ENCODE assay signal across 18 cellular contexts in genomic region chr3:139355937-139356336, GRCh38. TPM values are rescaled to one million over a fixed set of nuclear protein-coding genes. Genes with fewer than 3 reads are reported as not detected.
DNase-seq lines count a peak whose midpoint lies in the region; ATAC-seq lines count a peak whose summit lies in the region.
"Had no signal": no experiment of that assay in that cellular context is flagged by ENCODE, and none has a peak within 500 bp of the region (broad histone marks: within the 10 kb centered on the region; RNA-seq: fewer than 3 reads in every experiment).

No MANE protein-coding gene starts in this region.

- H3K4me1 Mint-ChIP-seq in activated naive CD8-positive, alpha-beta T cell treated with anti-CD3 and anti-CD28 coated beads, Interleukin-2, amount 10 ng/mL, durations not matched to agents 7 days and 5 days = peaks cover 20% of the 10 kb centered on the region
- H3K4me1 Mint-ChIP-seq in memory B cell = no peaks in the 10 kb centered on the region
- H3K4me1 Mint-ChIP-seq in stimulated activated naive CD8-positive, alpha-beta T cell treated with anti-CD3 and anti-CD28 coated beads, Interleukin-15, amount 100 ng/mL, for 72 hours = peaks cover 47% of the 10 kb centered on the region

- DNase-seq in NCI-H82 (lab: John Stamatoyannopoulos, UW) (peak; percentile 45), NCI-H82 treated with DMSO at 0.1 percent for 48 hours (lab: John Stamatoyannopoulos, UW; ENCODE audit: unreplicated experiment) (no peak), memory B cell (ENCODE audit: low spot score in 2 of 2) (no peak), kidney glomerular epithelial cell (lab: John Stamatoyannopoulos, UW) (no peak), NCI-H510A treated with DMSO at 0.1 percent for 48 hours (lab: John Stamatoyannopoulos, UW) (no peak), epidermal melanocyte (ENCODE audit: insufficient read length, low spot score) (no peak)
- no peak for DNase-seq in activated naive CD8-positive, alpha-beta T cell treated with anti-CD3 and anti-CD28 coated beads, Interleukin-2, amount 10 ng/mL, durations not matched to agents 7 days and 5 days
- peak in 1 of 2 donors; percentile 28 for DNase-seq in stimulated activated naive CD8-positive, alpha-beta T cell treated with anti-CD3 and anti-CD28 coated beads, Interleukin-15, amount 100 ng/mL, for 72 hours
- DNase-seq: 8988T; activated CD8-positive, alpha-beta memory T cell treated with anti-CD3 and anti-CD28 coated beads, Interleukin-2, amount 50 U/mL, for 4 hours; activated gamma-delta T cell; BE2C; foreskin keratinocyte; NCI-H1092 treated with DMSO at 0.1 percent for 48 hours; NCI-H774; Peyer's patch; stimulated activated CD4-positive, alpha-beta T cell treated with anti-CD3 and anti-CD28 coated beads, Interleukin-2, amount 100 ng/mL, for 48 hours; T1000 had no signal

- H3K9me3 Mint-ChIP-seq in activated naive CD8-positive, alpha-beta T cell treated with anti-CD3 and anti-CD28 coated beads, Interleukin-2, amount 10 ng/mL, durations not matched to agents 7 days and 5 days = no peaks in the 10 kb centered on the region
- no peaks in the 10 kb centered on the region for H3K9me3 Mint-ChIP-seq in memory B cell
- no peaks in the 10 kb centered on the region for H3K9me3 Mint-ChIP-seq in stimulated activated naive CD8-positive, alpha-beta T cell treated with anti-CD3 and anti-CD28 coated beads, Interleukin-15, amount 100 ng/mL, for 72 hours

- POLR2A ChIA-PET in activated naive CD8-positive, alpha-beta T cell treated with anti-CD3 and anti-CD28 coated beads, Interleukin-2, amount 10 ng/mL, durations not matched to agents 7 days and 5 days (lab: Charles Lee) = no interaction called here

- no peak overlapping the region for H3K4me3 Mint-ChIP-seq in activated naive CD8-positive, alpha-beta T cell treated with anti-CD3 and anti-CD28 coated beads, Interleukin-2, amount 10 ng/mL, durations not matched to agents 7 days and 5 days
- H3K4me3 Mint-ChIP-seq in memory B cell = no peak overlapping the region
- peak overlapping the region in 1 of 2 donors; percentile 35 for H3K4me3 Mint-ChIP-seq in stimulated activated naive CD8-positive, alpha-beta T cell treated with anti-CD3 and anti-CD28 coated beads, Interleukin-15, amount 100 ng/mL, for 72 hours

- H3K27me3 Mint-ChIP-seq in activated naive CD8-positive, alpha-beta T cell treated with anti-CD3 and anti-CD28 coated beads, Interleukin-2, amount 10 ng/mL, durations not matched to agents 7 days and 5 days = no peaks in the 10 kb centered on the region
- no peaks in the 10 kb centered on the region for H3K27me3 Mint-ChIP-seq in memory B cell
- H3K27me3 Mint-ChIP-seq in stimulated activated naive CD8-positive, alpha-beta T cell treated with anti-CD3 and anti-CD28 coated beads, Interleukin-15, amount 100 ng/mL, for 72 hours = no peaks in the 10 kb centered on the region

- peaks cover 34% of the 10 kb centered on the region for H3K36me3 Mint-ChIP-seq in activated naive CD8-positive, alpha-beta T cell treated with anti-CD3 and anti-CD28 coated beads, Interleukin-2, amount 10 ng/mL, durations not matched to agents 7 days and 5 days
- H3K36me3 Mint-ChIP-seq in memory B cell = peaks cover 27% of the 10 kb centered on the region

- ATAC-seq in activated naive CD8-positive, alpha-beta T cell treated with anti-CD3 and anti-CD28 coated beads, Interleukin-2, amount 10 ng/mL, durations not matched to agents 7 days and 5 days (ENCODE audit: low read depth) = peak; percentile 62
- ATAC-seq in memory B cell (ENCODE audit: low read depth) = no peak
- ATAC-seq in stimulated activated naive CD8-positive, alpha-beta T cell treated with anti-CD3 and anti-CD28 coated beads, Interleukin-15, amount 100 ng/mL, for 72 hours = peak; percentile 67
- ATAC-seq: foreskin keratinocyte had no signal

- H3K27ac Mint-ChIP-seq in activated naive CD8-positive, alpha-beta T cell treated with anti-CD3 and anti-CD28 coated beads, Interleukin-2, amount 10 ng/mL, durations not matched to agents 7 days and 5 days = peak overlapping the region; percentile 68
- H3K27ac Mint-ChIP-seq in memory B cell = peak overlapping the region; percentile 60
- H3K27ac Mint-ChIP-seq in stimulated activated naive CD8-positive, alpha-beta T cell treated with anti-CD3 and anti-CD28 coated beads, Interleukin-15, amount 100 ng/mL, for 72 hours = peak overlapping the region; percentile 85 to 88

RNA-seq across cellular contexts. Expression of gene MRPS22, which starts 12.1 kb away (rescaled TPM):
- 10 to 100 TPM; 38.2 to 39.3 TPM for total RNA-seq in activated naive CD8-positive, alpha-beta T cell treated with anti-CD3 and anti-CD28 coated beads, Interleukin-2, amount 10 ng/mL, durations not matched to agents 7 days and 5 days

RNA-seq across cellular contexts. Expression of gene COPB2, which starts 33.5 kb away (rescaled TPM):
- total RNA-seq in activated naive CD8-positive, alpha-beta T cell treated with anti-CD3 and anti-CD28 coated beads, Interleukin-2, amount 10 ng/mL, durations not matched to agents 7 days and 5 days = 10 to 100 TPM; 83.0 to 86.9 TPM
